In genomic region chr16:29273298-29273907, GRCh38 we compare ENCODE assay signal across 1 cellular context.
TF ChIP-seq lines count a peak whose summit lies in the region.

No MANE protein-coding gene starts in this region.

TF ChIP-seq in HepG2, 621 proteins besides CTCF, POLR2A, EP300 and RAD21 (continued from another document):
- TF ChIP-seq ZNF512 (CRISPR knock-in tag; IDR thresholded peaks at IDR 0.05) (peak; percentile 67; the same call in 1 of the 2 replicates), ZNF24 (IDR thresholded peaks at IDR 0.05) (peak; percentile 100), IKZF1 (IDR thresholded peaks at IDR 0.05) (peak; percentile 33; the same call in 1 of the 2 replicates), SKIL (CRISPR knock-in tag; IDR thresholded peaks at IDR 0.05; ENCODE audit: borderline replicate concordance) (peak; percentile 18; the same call in 1 of the 2 replicates), JUNB (CRISPR knock-in tag; IDR thresholded peaks at IDR 0.05; ENCODE audit: borderline replicate concordance) (0 out of 2 replicates have a peak, but pooled peaks have one; percentile 9)
